In genomic region chr21:27776925-27777553, GRCh38 we compare ENCODE assay signal across 20 cellular contexts.
DNase-seq lines count a peak whose midpoint lies in the region; ATAC-seq, FAIRE-seq and TF ChIP-seq lines count a peak whose summit lies in the region.
"Had no signal": no experiment of that assay in that cellular context is flagged by ENCODE, and none has a peak within 500 bp of the region (broad histone marks: within the 10 kb centered on the region; RNA-seq: fewer than 3 reads in every experiment).

No MANE protein-coding gene starts in this region.

- no peak for TF ChIP-seq POLR2A in GM12891 (IDR thresholded peaks at IDR 0.05; ENCODE audit: low read depth, low read length)

- CTCF ChIA-PET in activated CD4-positive, alpha-beta T cell treated with anti-CD3 and anti-CD28 coated beads, Interleukin-2, amount 10 ng/mL, durations not matched to agents 7 days and 5 days (lab: Charles Lee): no interaction called here

- DNase-seq in MV-4-11 (lab: John Stamatoyannopoulos, UW): peak; percentile 25
- DNase-seq in choroid plexus epithelial cell (ENCODE audit: low read depth): peak; percentile 39
- DNase-seq in right cardiac atrium: peak; percentile 67 to 88 (median 85)
- DNase-seq in renal cortical epithelial cell (ENCODE audit: low read depth): peak; percentile 27
- no peak for DNase-seq in activated CD4-positive, alpha-beta T cell treated with anti-CD3 and anti-CD28 coated beads, Interleukin-2, amount 10 ng/mL, durations not matched to agents 7 days and 5 days
- DNase-seq in GM12891 (ENCODE audit: insufficient read length, low spot score): no peak
- DNase-seq in activated T-helper 2 cell treated with anti-CD3 and anti-CD28 coated beads, Interferon-gamma antibody, Interleukin-2, Interleukin-4, amounts not matched to agents 10 μg/mL and 5 μg/mL and 100 μg/mL, durations not matched to agents 14 hours and 24 hours and 36 hours (ENCODE audit: low spot score): no peak
- DNase-seq: activated CD4-positive, alpha-beta T cell treated with anti-CD3 and anti-CD28 coated beads for 4 hours; DMS79 treated with DMSO at 0.1 percent for 48 hours; GM23248; Karpas-422; left lung; NCI-H1417; NCI-H2107; NCI-H510A treated with DMSO at 0.1 percent for 48 hours; T-cell had no signal

- intact Hi-C loops in right cardiac atrium (cut with DNase I): no loop called here
- intact Hi-C loops in activated T-helper 2 cell treated with anti-CD3 and anti-CD28 coated beads, Interferon-gamma antibody, Interleukin-2, Interleukin-4, amounts not matched to agents 10 μg/mL and 5 μg/mL and 100 μg/mL, durations not matched to agents 14 hours and 24 hours and 36 hours (cut with micrococcal nuclease): no loop called here

- no peak overlapping the region for H3K27ac Mint-ChIP-seq in activated CD4-positive, alpha-beta T cell treated with anti-CD3 and anti-CD28 coated beads, Interleukin-2, amount 10 ng/mL, durations not matched to agents 7 days and 5 days
- H3K27ac Mint-ChIP-seq in activated T-helper 2 cell treated with anti-CD3 and anti-CD28 coated beads, Interferon-gamma antibody, Interleukin-2, Interleukin-4, amounts not matched to agents 10 μg/mL and 5 μg/mL and 100 μg/mL, durations not matched to agents 14 hours and 24 hours and 36 hours: no peak overlapping the region
- H3K27ac Mint-ChIP-seq: activated naive CD8-positive, alpha-beta T cell; activated T-helper 1 cell treated with anti-CD3 and anti-CD28 coated beads, Interleukin-12 subunit alpha, Interleukin-12 subunit beta, Interleukin-2, Interleukin-4 antibody, amounts not matched to agents 30 ng/mL and 10 ng/mL and 1 ng/mL, durations not matched to agents 14 hours and 24 hours and 36 hours; dendritic cell treated with granulocyte-macrophage colony-stimulating factor and Interleukin-4, amounts not matched to agents 40 ng/mL and 50 ng/mL, for 4 days; T-cell had no signal

- no peak overlapping the region for H3K27ac ChIP-seq in right cardiac atrium (ENCODE audit: low read length)
- H3K27ac ChIP-seq: GM23248, left lung had no signal

- peaks cover 2% of the 10 kb centered on the region for H3K4me1 ChIP-seq in right cardiac atrium (ENCODE audit: control insufficient read depth, insufficient read depth, low read length)
- H3K4me1 ChIP-seq: left lung had no signal

- no peaks in the 10 kb centered on the region for H3K4me1 Mint-ChIP-seq in activated CD4-positive, alpha-beta T cell treated with anti-CD3 and anti-CD28 coated beads, Interleukin-2, amount 10 ng/mL, durations not matched to agents 7 days and 5 days
- no peaks in the 10 kb centered on the region for H3K4me1 Mint-ChIP-seq in activated T-helper 2 cell treated with anti-CD3 and anti-CD28 coated beads, Interferon-gamma antibody, Interleukin-2, Interleukin-4, amounts not matched to agents 10 μg/mL and 5 μg/mL and 100 μg/mL, durations not matched to agents 14 hours and 24 hours and 36 hours (ENCODE audit: low read depth)
- H3K4me1 Mint-ChIP-seq: T-cell had no signal

- WGBS in right cardiac atrium: 40% methylated on average over 9 of the region's 9 CpGs

- H3K4me3 ChIP-seq in choroid plexus epithelial cell (ENCODE audit: low read depth, low read length): no peak overlapping the region
- H3K4me3 ChIP-seq in right cardiac atrium (ENCODE audit: low read length): no peak overlapping the region
- H3K4me3 ChIP-seq: GM23248, left lung had no signal

- no peaks in the 10 kb centered on the region for H3K27me3 ChIP-seq in right cardiac atrium (ENCODE audit: control insufficient read depth, insufficient read depth)
- H3K27me3 ChIP-seq: left lung had no signal

- TF ChIP-seq CTCF in choroid plexus epithelial cell (conservative IDR thresholded peaks at IDR 0.05; ENCODE audit: low read depth, low read length): no peak

- no peak overlapping the region for H3K4me3 Mint-ChIP-seq in activated CD4-positive, alpha-beta T cell treated with anti-CD3 and anti-CD28 coated beads, Interleukin-2, amount 10 ng/mL, durations not matched to agents 7 days and 5 days
- H3K4me3 Mint-ChIP-seq in activated T-helper 2 cell treated with anti-CD3 and anti-CD28 coated beads, Interferon-gamma antibody, Interleukin-2, Interleukin-4, amounts not matched to agents 10 μg/mL and 5 μg/mL and 100 μg/mL, durations not matched to agents 14 hours and 24 hours and 36 hours (ENCODE audit: low read depth): no peak overlapping the region
- H3K4me3 Mint-ChIP-seq: activated naive CD8-positive, alpha-beta T cell; activated T-helper 1 cell treated with anti-CD3 and anti-CD28 coated beads, Interleukin-12 subunit alpha, Interleukin-12 subunit beta, Interleukin-2, Interleukin-4 antibody, amounts not matched to agents 30 ng/mL and 10 ng/mL and 1 ng/mL, durations not matched to agents 14 hours and 24 hours and 36 hours; dendritic cell treated with granulocyte-macrophage colony-stimulating factor and Interleukin-4, amounts not matched to agents 40 ng/mL and 50 ng/mL, for 4 days; T-cell had no signal

- peaks cover 5% of the 10 kb centered on the region for H3K9me3 Mint-ChIP-seq in activated CD4-positive, alpha-beta T cell treated with anti-CD3 and anti-CD28 coated beads, Interleukin-2, amount 10 ng/mL, durations not matched to agents 7 days and 5 days
- peaks cover 16% of the 10 kb centered on the region for H3K9me3 Mint-ChIP-seq in activated T-helper 2 cell treated with anti-CD3 and anti-CD28 coated beads, Interferon-gamma antibody, Interleukin-2, Interleukin-4, amounts not matched to agents 10 μg/mL and 5 μg/mL and 100 μg/mL, durations not matched to agents 14 hours and 24 hours and 36 hours
- H3K9me3 Mint-ChIP-seq: activated T-helper 1 cell treated with anti-CD3 and anti-CD28 coated beads, Interleukin-12 subunit alpha, Interleukin-12 subunit beta, Interleukin-2, Interleukin-4 antibody, amounts not matched to agents 30 ng/mL and 10 ng/mL and 1 ng/mL, durations not matched to agents 14 hours and 24 hours and 36 hours had no signal

- no peaks in the 10 kb centered on the region for H3K36me3 Mint-ChIP-seq in activated CD4-positive, alpha-beta T cell treated with anti-CD3 and anti-CD28 coated beads, Interleukin-2, amount 10 ng/mL, durations not matched to agents 7 days and 5 days (ENCODE audit: low read depth)
- H3K36me3 Mint-ChIP-seq in activated T-helper 2 cell treated with anti-CD3 and anti-CD28 coated beads, Interferon-gamma antibody, Interleukin-2, Interleukin-4, amounts not matched to agents 10 μg/mL and 5 μg/mL and 100 μg/mL, durations not matched to agents 14 hours and 24 hours and 36 hours (ENCODE audit: low read depth): no peaks in the 10 kb centered on the region
- H3K36me3 Mint-ChIP-seq: activated naive CD8-positive, alpha-beta T cell; T-cell had no signal

- FAIRE-seq in GM12891 (lab: Jason Lieb, UNC): no peak

- ATAC-seq in right cardiac atrium: peak; percentile 57 to 95
- ATAC-seq in HG03025 (IDR thresholded peaks at IDR 0.05; ENCODE audit: low FRiP score, unreplicated experiment): no peak
- ATAC-seq: left lung, T-cell had no signal

- H3K9me3 ChIP-seq in right cardiac atrium (ENCODE audit: control insufficient read depth, low read length): no peaks in the 10 kb centered on the region
- H3K9me3 ChIP-seq: left lung had no signal

- POLR2A ChIA-PET in activated CD4-positive, alpha-beta T cell treated with anti-CD3 and anti-CD28 coated beads, Interleukin-2, amount 10 ng/mL, durations not matched to agents 7 days and 5 days (lab: Charles Lee): no interaction called here

- H3K27me3 Mint-ChIP-seq in activated CD4-positive, alpha-beta T cell treated with anti-CD3 and anti-CD28 coated beads, Interleukin-2, amount 10 ng/mL, durations not matched to agents 7 days and 5 days: no peaks in the 10 kb centered on the region
- no peaks in the 10 kb centered on the region for H3K27me3 Mint-ChIP-seq in activated T-helper 2 cell treated with anti-CD3 and anti-CD28 coated beads, Interferon-gamma antibody, Interleukin-2, Interleukin-4, amounts not matched to agents 10 μg/mL and 5 μg/mL and 100 μg/mL, durations not matched to agents 14 hours and 24 hours and 36 hours (ENCODE audit: low read depth)
- H3K27me3 Mint-ChIP-seq: activated naive CD8-positive, alpha-beta T cell; dendritic cell treated with granulocyte-macrophage colony-stimulating factor and Interleukin-4, amounts not matched to agents 40 ng/mL and 50 ng/mL, for 4 days had no signal

TF ChIP-seq in GM12891, 5 proteins besides CTCF, POLR2A, EP300 and RAD21:
- no peak for TF ChIP-seq POU2F2 (IDR thresholded peaks at IDR 0.05; ENCODE audit: low read depth, low read length)
- no peak for TF ChIP-seq SPI1 (IDR thresholded peaks at IDR 0.05; ENCODE audit: low read depth, low read length)
- TF ChIP-seq POLR2AphosphoS5 (IDR thresholded peaks at IDR 0.05; ENCODE audit: low read depth, low read length): no peak
- TF ChIP-seq PAX5 (IDR thresholded peaks at IDR 0.05; ENCODE audit: insufficient read depth, low read length, severe bottlenecking): no peak
- TF ChIP-seq TAF1 (IDR thresholded peaks at IDR 0.05; ENCODE audit: low read depth, low read length): no peak
TF ChIP-seq in GM12891: peak in this region for 0.

Comparison
In these comparisons a context has a peak if more than half of its experiments do, and no peak if none do; other contexts are left out.
1. DNase-seq: peak in MV-4-11 (single experiment), choroid plexus epithelial cell (single experiment), right cardiac atrium (3 of 3) and renal cortical epithelial cell (single experiment); none in activated CD4-positive, alpha-beta T cell treated with anti-CD3 and anti-CD28 coated beads, Interleukin-2, amount 10 ng/mL, durations not matched to agents 7 days and 5 days (single experiment), GM12891 (single experiment) and activated T-helper 2 cell treated with anti-CD3 and anti-CD28 coated beads, Interferon-gamma antibody, Interleukin-2, Interleukin-4, amounts not matched to agents 10 μg/mL and 5 μg/mL and 100 μg/mL, durations not matched to agents 14 hours and 24 hours and 36 hours (single experiment).